Comparison of ENCODE assay signal across 26 cellular contexts in genomic region chr9:121916008-121916407, GRCh38.
DNase-seq lines count a peak whose midpoint lies in the region; ATAC-seq, FAIRE-seq and TF ChIP-seq lines count a peak whose summit lies in the region.
"Had no signal": no experiment of that assay in that cellular context is flagged by ENCODE, and none has a peak within 500 bp of the region (broad histone marks: within the 10 kb centered on the region; RNA-seq: fewer than 3 reads in every experiment).

No MANE protein-coding gene starts in this region.

- H3K9ac ChIP-seq in keratinocyte (ENCODE audit: control insufficient read depth, extremely low read depth, insufficient read depth, low read length): no peak overlapping the region

- peaks cover 2% of the 10 kb centered on the region for H3K9me1 ChIP-seq in keratinocyte (ENCODE audit: control insufficient read depth, extremely low read depth, insufficient read depth, low read length)

- peak overlapping the region; percentile 29 for H3K27ac ChIP-seq in keratinocyte (ENCODE audit: control insufficient read depth, insufficient read depth, low read length)
- H3K27ac ChIP-seq: tibial artery had no signal

- no peaks in the 10 kb centered on the region for H3K27me3 ChIP-seq in keratinocyte (ENCODE audit: control insufficient read depth, extremely low read depth, insufficient read depth, low read length)
- H3K27me3 ChIP-seq: tibial artery had no signal

- no peaks in the 10 kb centered on the region for H4K20me1 ChIP-seq in keratinocyte (ENCODE audit: control insufficient read depth, extremely low read depth, insufficient read depth, low read length)

- peaks cover 2% of the 10 kb centered on the region for H3K79me2 ChIP-seq in keratinocyte (ENCODE audit: control insufficient read depth, insufficient read depth, low read length)

- no peak for TF ChIP-seq POLR2A in GM18505 (IDR thresholded peaks at IDR 0.05; ENCODE audit: borderline replicate concordance, extremely low read depth, insufficient read depth, insufficient read length)

- TF ChIP-seq CTCF in AG10803 (conservative IDR thresholded peaks at IDR 0.05; ENCODE audit: low read length): no peak
- TF ChIP-seq CTCF in choroid plexus epithelial cell (conservative IDR thresholded peaks at IDR 0.05; ENCODE audit: low read depth, low read length): no peak
- TF ChIP-seq CTCF in keratinocyte (optimal IDR thresholded peaks at IDR 0.05 in 1 of 3, IDR thresholded peaks at IDR 0.05 in 1 of 3, conservative IDR thresholded peaks at IDR 0.05 in 1 of 3; ENCODE audit: extremely low read depth in 1 of 3, insufficient read depth in 2 of 3, low read length in 3 of 3): no peak
- TF ChIP-seq CTCF in natural killer cell (IDR thresholded peaks at IDR 0.05): no peak

- peak overlapping the region; percentile 24 for H3K4me2 ChIP-seq in keratinocyte (ENCODE audit: control insufficient read depth, extremely low read depth, insufficient read depth, low read depth, low read length)

- H3K27me3 Mint-ChIP-seq in natural killer cell (ENCODE audit: low read depth in 2 of 2): peaks cover 0 to 3% of the 10 kb centered on the region in 2 donors
- H3K27me3 Mint-ChIP-seq: naive thymus-derived CD8-positive, alpha-beta T cell had no signal

- FAIRE-seq in keratinocyte (lab: Jason Lieb, UNC): no peak
- FAIRE-seq: D721Med had no signal

- H3K4me3 Mint-ChIP-seq in natural killer cell: no peak overlapping the region
- H3K4me3 Mint-ChIP-seq: activated naive CD4-positive, alpha-beta T cell treated with anti-CD3 and anti-CD28 coated beads for 36 hours; CD14-positive monocyte; mesothelial cell of epicardium; naive thymus-derived CD8-positive, alpha-beta T cell; T-helper 1 cell treated with Interleukin-12 subunit alpha and Interleukin-12 subunit beta and Interleukin-4 antibody, amounts not matched to agents 30 μg/mL and 1 μg/mL, for 36 hours had no signal

- peaks cover 13% of the 10 kb centered on the region for H3K4me1 ChIP-seq in keratinocyte (ENCODE audit: control insufficient read depth, extremely low read depth, insufficient read depth, low read length)
- H3K4me1 ChIP-seq: tibial artery had no signal

- H2AFZ ChIP-seq in keratinocyte (ENCODE audit: control insufficient read depth, low read length): no peak overlapping the region

- H3K9me3 Mint-ChIP-seq in natural killer cell: no peaks in the 10 kb centered on the region
- H3K9me3 Mint-ChIP-seq: activated naive CD4-positive, alpha-beta T cell treated with anti-CD3 and anti-CD28 coated beads for 36 hours; mesothelial cell of epicardium; naive thymus-derived CD8-positive, alpha-beta T cell; T-helper 1 cell treated with Interleukin-12 subunit alpha and Interleukin-12 subunit beta and Interleukin-4 antibody, amounts not matched to agents 30 μg/mL and 1 μg/mL, for 36 hours had no signal

- dilution Hi-C loops in keratinocyte (cut with MboI; ENCODE audit: extremely low pct_ligation_motif_present, low sequenced_read_pairs): no loop called here

- no peaks in the 10 kb centered on the region for H3K9me3 ChIP-seq in keratinocyte (ENCODE audit: control insufficient read depth, low read depth, low read length)
- H3K9me3 ChIP-seq: tibial artery had no signal

- DNase-seq in AG10803 (ENCODE audit: low read depth): peak; percentile 29
- peak; percentile 3 for DNase-seq in OCI-M1 (lab: John Stamatoyannopoulos, UW)
- peak; percentile 54 for DNase-seq in choroid plexus epithelial cell (ENCODE audit: low read depth)
- peak; percentile 5 for DNase-seq in keratinocyte (ENCODE audit: low read depth, low spot score)
- DNase-seq in natural killer cell: no peak
- DNase-seq: ACHN; activated naive CD4-positive, alpha-beta T cell treated with anti-CD3 and anti-CD28 coated beads for 36 hours; activated T-cell treated with anti-CD3 and anti-CD28 coated beads, Interleukin-2, amount 50 U/mL, for 1 hour; anterior cingulate cortex; H7; naive thymus-derived CD8-positive, alpha-beta T cell; NCI-H187; NCI-H748 treated with DMSO at 0.1 percent for 48 hours; PC-3; SIG-M5; stimulated activated CD4-positive, alpha-beta T cell treated with anti-CD3 and anti-CD28 coated beads, Interleukin-4, amount 100 ng/mL, for 24 hours; stimulated activated naive CD4-positive, alpha-beta T cell treated with Interleukin-2 at 50 U/mL for 16 hours; tibial artery had no signal

- H3K36me3 Mint-ChIP-seq in natural killer cell: no peaks in the 10 kb centered on the region
- H3K36me3 Mint-ChIP-seq: CD14-positive monocyte, mesothelial cell of epicardium had no signal

- ATAC-seq in natural killer cell (no peak), GM18870 (IDR thresholded peaks at IDR 0.05; ENCODE audit: unreplicated experiment) (no peak), GM18505 (IDR thresholded peaks at IDR 0.05; ENCODE audit: unreplicated experiment) (no peak), GM19351 (IDR thresholded peaks at IDR 0.05; ENCODE audit: unreplicated experiment) (no peak)
- ATAC-seq: esophagus mucosa; naive thymus-derived CD8-positive, alpha-beta T cell; PC-3 had no signal

- H3K4me3 ChIP-seq in AG10803 (ENCODE audit: low read length) (no peak overlapping the region), choroid plexus epithelial cell (ENCODE audit: low read depth, low read length) (no peak overlapping the region), keratinocyte (ENCODE audit: control insufficient read depth in 2 of 3, extremely low read depth in 1 of 3, insufficient read depth in 2 of 3, low read depth in 1 of 3, low read length in 3 of 3) (no peak overlapping the region)
- H3K4me3 ChIP-seq: tibial artery had no signal

- intact Hi-C loops in natural killer cell (cut with micrococcal nuclease): no loop called here

- H3K4me1 Mint-ChIP-seq in natural killer cell: no peaks in the 10 kb centered on the region
- H3K4me1 Mint-ChIP-seq: naive thymus-derived CD8-positive, alpha-beta T cell had no signal

- H3K27ac Mint-ChIP-seq in natural killer cell: no peak overlapping the region
- H3K27ac Mint-ChIP-seq: activated naive CD4-positive, alpha-beta T cell treated with anti-CD3 and anti-CD28 coated beads for 36 hours; CD14-positive monocyte; mesothelial cell of epicardium; T-helper 1 cell treated with Interleukin-12 subunit alpha and Interleukin-12 subunit beta and Interleukin-4 antibody, amounts not matched to agents 30 μg/mL and 1 μg/mL, for 36 hours had no signal

- H3K36me3 ChIP-seq in keratinocyte (ENCODE audit: control insufficient read depth in 2 of 2, extremely low read depth in 1 of 2, insufficient read depth in 2 of 2, low read length in 2 of 2): peaks cover 0 to 6% of the 10 kb centered on the region in 2 experiments
